3 cellular contexts compared by ENCODE assay signal in genomic region chr9:72290311-72290710, GRCh38.
"Had no signal": no experiment of that assay in that cellular context is flagged by ENCODE, and none has a peak within 500 bp of the region (broad histone marks: within the 10 kb centered on the region; RNA-seq: fewer than 3 reads in every experiment).

No MANE protein-coding gene starts in this region.

- DNase-seq: GDM1, GF-D8 had no signal

- ATAC-seq: GM12878 had no signal
